ENCODE assay signal across 9 cellular contexts in genomic region chr12:53501615-53502181, GRCh38. TPM values are rescaled to one million over a fixed set of nuclear protein-coding genes. Genes with fewer than 3 reads are reported as not detected.
A peak's percentile ranks its signal among the peaks of the same experiment; 100 is the strongest.
DNase-seq lines count a peak whose midpoint lies in the region; ATAC-seq, FAIRE-seq and TF ChIP-seq lines count a peak whose summit lies in the region.
"Had no signal": no experiment of that assay in that cellular context is flagged by ENCODE, and none has a peak within 500 bp of the region (broad histone marks: within the 10 kb centered on the region; RNA-seq: fewer than 3 reads in every experiment).

No MANE protein-coding gene starts in this region.

- H3K4me3 Mint-ChIP-seq in T-helper 1 cell treated with Interleukin-12 subunit alpha and Interleukin-12 subunit beta and Interleukin-4 antibody, amounts not matched to agents 30 μg/mL and 1 μg/mL, for 36 hours = peak overlapping the region; percentile 95
- peak overlapping the region; percentile 90 for H3K4me3 Mint-ChIP-seq in activated T-helper 2 cell treated with anti-CD3 and anti-CD28 coated beads, Interferon-gamma antibody, Interleukin-2, Interleukin-4, amounts not matched to agents 10 μg/mL and 5 μg/mL and 100 μg/mL, durations not matched to agents 14 hours and 24 hours and 36 hours (ENCODE audit: low read depth)
- H3K4me3 Mint-ChIP-seq in immature natural killer cell = peak overlapping the region; percentile 86 to 95 (median 91)

- H3K27me3 ChIP-seq in foreskin keratinocyte = no peaks in the 10 kb centered on the region

- peaks cover 8% of the 10 kb centered on the region for H3K36me3 Mint-ChIP-seq in T-helper 1 cell treated with Interleukin-12 subunit alpha and Interleukin-12 subunit beta and Interleukin-4 antibody, amounts not matched to agents 30 μg/mL and 1 μg/mL, for 36 hours (ENCODE audit: low read depth)
- peaks cover 15% of the 10 kb centered on the region for H3K36me3 Mint-ChIP-seq in activated T-helper 2 cell treated with anti-CD3 and anti-CD28 coated beads, Interferon-gamma antibody, Interleukin-2, Interleukin-4, amounts not matched to agents 10 μg/mL and 5 μg/mL and 100 μg/mL, durations not matched to agents 14 hours and 24 hours and 36 hours (ENCODE audit: low read depth)
- peaks cover 0 to 4% (median 0%) of the 10 kb centered on the region in 3 donors for H3K36me3 Mint-ChIP-seq in immature natural killer cell

- ATAC-seq in foreskin keratinocyte = no peak

- intact Hi-C loops in activated T-helper 2 cell treated with anti-CD3 and anti-CD28 coated beads, Interferon-gamma antibody, Interleukin-2, Interleukin-4, amounts not matched to agents 10 μg/mL and 5 μg/mL and 100 μg/mL, durations not matched to agents 14 hours and 24 hours and 36 hours (cut with micrococcal nuclease) = loop anchor here (1.0 to 10.0 kb wide), 8 partner anchors 8 to 297 kb away; partner anchors contain the start of genes AAAS, ATF7, ATP5MC2 and ITGB7

- H3K9me3 Mint-ChIP-seq in T-helper 1 cell treated with Interleukin-12 subunit alpha and Interleukin-12 subunit beta and Interleukin-4 antibody, amounts not matched to agents 30 μg/mL and 1 μg/mL, for 36 hours = no peaks in the 10 kb centered on the region
- no peaks in the 10 kb centered on the region for H3K9me3 Mint-ChIP-seq in activated T-helper 2 cell treated with anti-CD3 and anti-CD28 coated beads, Interferon-gamma antibody, Interleukin-2, Interleukin-4, amounts not matched to agents 10 μg/mL and 5 μg/mL and 100 μg/mL, durations not matched to agents 14 hours and 24 hours and 36 hours
- no peaks in the 10 kb centered on the region for H3K9me3 Mint-ChIP-seq in immature natural killer cell

- H3K4me1 ChIP-seq in foreskin keratinocyte = peaks cover 6% of the 10 kb centered on the region

- peak overlapping the region; percentile 99 for H3K27ac ChIP-seq in substantia nigra (ENCODE audit: low read depth, low read length, poor library complexity, severe bottlenecking)
- no peak overlapping the region for H3K27ac ChIP-seq in foreskin keratinocyte

- TF ChIP-seq CTCF in foreskin keratinocyte (conservative IDR thresholded peaks at IDR 0.05) = no peak

- H3K27me3 Mint-ChIP-seq in T-helper 1 cell treated with Interleukin-12 subunit alpha and Interleukin-12 subunit beta and Interleukin-4 antibody, amounts not matched to agents 30 μg/mL and 1 μg/mL, for 36 hours (ENCODE audit: low read depth) = no peaks in the 10 kb centered on the region
- no peaks in the 10 kb centered on the region for H3K27me3 Mint-ChIP-seq in activated T-helper 2 cell treated with anti-CD3 and anti-CD28 coated beads, Interferon-gamma antibody, Interleukin-2, Interleukin-4, amounts not matched to agents 10 μg/mL and 5 μg/mL and 100 μg/mL, durations not matched to agents 14 hours and 24 hours and 36 hours (ENCODE audit: low read depth)
- peaks cover 5 to 12% (median 8%) of the 10 kb centered on the region in 3 donors for H3K27me3 Mint-ChIP-seq in immature natural killer cell (ENCODE audit: low read depth in 3 of 3)

- H3K27ac Mint-ChIP-seq in T-helper 1 cell treated with Interleukin-12 subunit alpha and Interleukin-12 subunit beta and Interleukin-4 antibody, amounts not matched to agents 30 μg/mL and 1 μg/mL, for 36 hours = peak overlapping the region; percentile 99
- peak overlapping the region; percentile 98 for H3K27ac Mint-ChIP-seq in activated T-helper 2 cell treated with anti-CD3 and anti-CD28 coated beads, Interferon-gamma antibody, Interleukin-2, Interleukin-4, amounts not matched to agents 10 μg/mL and 5 μg/mL and 100 μg/mL, durations not matched to agents 14 hours and 24 hours and 36 hours
- peak overlapping the region; percentile 91 to 100 (median 97) for H3K27ac Mint-ChIP-seq in immature natural killer cell

- no peak for FAIRE-seq in RCC 7860 (lab: Jason Lieb, UNC)

- no peak for DNase-seq in T-helper 1 cell
- no peak for DNase-seq in activated T-helper 2 cell treated with anti-CD3 and anti-CD28 coated beads, Interferon-gamma antibody, Interleukin-2, Interleukin-4, amounts not matched to agents 10 μg/mL and 5 μg/mL and 100 μg/mL, durations not matched to agents 14 hours and 24 hours and 36 hours (ENCODE audit: low spot score)
- no peak for DNase-seq in immature natural killer cell
- peak in 3 of 49 donors; percentile 42 to 95 (median 66) for DNase-seq in substantia nigra (lab: John Stamatoyannopoulos, UW)
- no peak for DNase-seq in AG08396 (ENCODE audit: low spot score)
- DNase-seq in foreskin keratinocyte = no peak
- no peak for DNase-seq in RCC 7860 (ENCODE audit: low spot score)

- peaks cover 29% of the 10 kb centered on the region for H3K4me1 Mint-ChIP-seq in T-helper 1 cell treated with Interleukin-12 subunit alpha and Interleukin-12 subunit beta and Interleukin-4 antibody, amounts not matched to agents 30 μg/mL and 1 μg/mL, for 36 hours (ENCODE audit: low read depth)
- H3K4me1 Mint-ChIP-seq in activated T-helper 2 cell treated with anti-CD3 and anti-CD28 coated beads, Interferon-gamma antibody, Interleukin-2, Interleukin-4, amounts not matched to agents 10 μg/mL and 5 μg/mL and 100 μg/mL, durations not matched to agents 14 hours and 24 hours and 36 hours (ENCODE audit: low read depth) = peaks cover 27% of the 10 kb centered on the region
- peaks cover 36 to 37% of the 10 kb centered on the region in 2 donors for H3K4me1 Mint-ChIP-seq in immature natural killer cell

RNA-seq across cellular contexts. Expression of gene TARBP2, which starts 0.6 kb away (rescaled TPM):
- total RNA-seq in activated T-helper 2 cell treated with anti-CD3 and anti-CD28 coated beads, Interferon-gamma antibody, Interleukin-2, Interleukin-4, amounts not matched to agents 10 μg/mL and 5 μg/mL and 100 μg/mL, durations not matched to agents 14 hours and 24 hours and 36 hours = 43.9 and 47.0 TPM in 2 replicates
- polyA plus RNA-seq in immature natural killer cell (10 to 100 TPM; 11.5 to 28.9 (median 28.8) TPM), foreskin keratinocyte (46.7 and 49.6 TPM in 2 replicates)
- total RNA-seq in foreskin keratinocyte = 46.4 and 48.0 TPM in 2 replicates

RNA-seq across cellular contexts. Expression of gene MAP3K12, which starts 2.4 kb away (rescaled TPM):
- total RNA-seq in activated T-helper 2 cell treated with anti-CD3 and anti-CD28 coated beads, Interferon-gamma antibody, Interleukin-2, Interleukin-4, amounts not matched to agents 10 μg/mL and 5 μg/mL and 100 μg/mL, durations not matched to agents 14 hours and 24 hours and 36 hours = 14.4 and 14.7 TPM in 2 replicates
- 1 to 10 TPM in 2 of 3 donors, not detected in 1; 1.2 to 2.7 TPM for polyA plus RNA-seq in immature natural killer cell
- 11.3 and 13.3 TPM in 2 replicates for total RNA-seq in foreskin keratinocyte
- 10.0 and 10.4 TPM in 2 replicates for polyA plus RNA-seq in foreskin keratinocyte

RNA-seq across cellular contexts. Expression of gene NPFF, which starts 5.6 kb away (rescaled TPM):
- total RNA-seq in activated T-helper 2 cell treated with anti-CD3 and anti-CD28 coated beads, Interferon-gamma antibody, Interleukin-2, Interleukin-4, amounts not matched to agents 10 μg/mL and 5 μg/mL and 100 μg/mL, durations not matched to agents 14 hours and 24 hours and 36 hours = not detected in 2 replicates
- polyA plus RNA-seq in immature natural killer cell = not detected
- not detected in 2 replicates for total RNA-seq in foreskin keratinocyte
- polyA plus RNA-seq in foreskin keratinocyte = 0.18 TPM in 1 of 2 replicates, not detected in the other
- total RNA-seq: LHCN-M2 had no signal

RNA-seq across cellular contexts. Expression of gene PCBP2, which starts 49.8 kb away (rescaled TPM):
- 985 and 1,001 TPM in 2 replicates for total RNA-seq in activated T-helper 2 cell treated with anti-CD3 and anti-CD28 coated beads, Interferon-gamma antibody, Interleukin-2, Interleukin-4, amounts not matched to agents 10 μg/mL and 5 μg/mL and 100 μg/mL, durations not matched to agents 14 hours and 24 hours and 36 hours
- polyA plus RNA-seq in immature natural killer cell (100 to 1,000 TPM in 1 of 3 donors, 10 to 100 TPM in 2; 79.2 to 102 (median 92.2) TPM), foreskin keratinocyte (422 and 510 TPM in 2 replicates)
- 378 and 396 TPM in 2 replicates for total RNA-seq in foreskin keratinocyte
